In genomic region chr10:95430231-95430951, GRCh38 we compare ENCODE assay signal across 8 cellular contexts.
DNase-seq lines count a peak whose midpoint lies in the region; ATAC-seq and FAIRE-seq lines count a peak whose summit lies in the region.

No MANE protein-coding gene starts in this region.

- peak; percentile 33 for FAIRE-seq in G401.6 (lab: Jason Lieb, UNC)

- DNase-seq in RPMI7951 (ENCODE audit: low read depth) (peak; percentile 49), glomerular visceral epithelial cell (ENCODE audit: extremely low spot score) (peak; percentile 67), pulmonary artery endothelial cell (ENCODE audit: low read depth, low spot score) (peak; percentile 29), OCI-M2 (lab: John Stamatoyannopoulos, UW; ENCODE audit: unreplicated experiment) (no peak)
- DNase-seq in activated gamma-delta T cell treated with anti-CD3 and anti-CD28 coated beads, Interleukin-2, amount 50 U/mL, for 16 hours (ENCODE audit: low read depth): peak; percentile 22

- peak; percentile 96 for ATAC-seq in GM19468 (IDR thresholded peaks at IDR 0.05; ENCODE audit: extremely low read depth, unreplicated experiment)
- peak; percentile 75 for ATAC-seq in HG03520 (IDR thresholded peaks at IDR 0.05; ENCODE audit: unreplicated experiment)
